8 cellular contexts compared by ENCODE assay signal in the genomic region with DNA sequence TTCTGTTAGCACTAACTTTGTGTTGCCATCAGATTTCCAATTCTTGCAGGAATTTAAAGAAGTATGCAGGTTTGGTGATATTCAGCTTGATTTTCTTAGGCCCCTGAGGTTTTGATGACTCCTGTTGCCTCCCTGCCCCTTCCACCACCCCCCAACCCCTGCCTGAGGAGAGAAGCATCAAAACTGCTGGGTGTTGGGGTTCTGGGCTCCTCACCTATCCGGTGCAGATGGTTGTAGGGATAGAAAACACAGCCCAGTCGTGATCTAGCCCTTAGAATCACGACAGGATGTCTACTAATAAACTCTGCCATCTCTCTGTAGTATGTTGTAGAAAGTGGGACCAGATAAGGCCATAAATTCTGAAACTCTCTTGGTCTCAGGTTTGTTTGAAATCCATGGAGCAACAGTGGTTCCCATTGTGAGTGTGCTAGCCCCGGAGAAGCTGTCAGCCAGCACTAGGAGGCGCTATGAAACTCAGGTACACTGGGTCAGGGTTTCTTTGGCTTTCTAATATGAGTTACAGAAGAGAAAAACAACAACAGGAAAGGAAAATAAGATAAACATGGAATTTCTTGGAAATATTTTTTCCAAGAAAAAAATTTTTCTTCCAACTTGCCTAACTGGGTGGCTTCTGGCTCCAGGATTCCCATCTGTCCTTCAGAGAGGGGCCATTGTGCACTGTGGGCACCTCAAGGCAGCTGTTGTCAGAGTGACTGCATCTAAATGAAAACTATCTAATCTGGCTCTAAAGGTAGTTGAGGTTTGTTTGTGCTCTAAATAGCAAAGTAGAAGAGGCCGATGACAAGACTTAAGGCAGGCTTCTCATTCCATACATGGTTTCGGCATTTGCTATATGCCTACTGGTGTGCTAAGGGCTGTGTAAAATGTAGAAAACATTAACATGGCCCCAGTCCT. TPM values are rescaled to one million over a fixed set of nuclear protein-coding genes. Genes with fewer than 3 reads are reported as not detected.
DNase-seq lines count a peak whose midpoint lies in the region; ATAC-seq and TF ChIP-seq lines count a peak whose summit lies in the region.

No MANE protein-coding gene starts in this region.

- H3K4me1 ChIP-seq in gastroesophageal sphincter, result peaks cover 0 to 3% (median 0%) of the 10 kb centered on the region in 3 donors
- peaks cover 0 to 17% (median 4%) of the 10 kb centered on the region in 4 donors for H3K4me1 ChIP-seq in stomach

- TF ChIP-seq EP300 in gastroesophageal sphincter (IDR thresholded peaks at IDR 0.05), result no peak
- no peak for TF ChIP-seq EP300 in stomach (IDR thresholded peaks at IDR 0.05)

- ATAC-seq in gastroesophageal sphincter (no peak), GM18519 (IDR thresholded peaks at IDR 0.05; ENCODE audit: low FRiP score, unreplicated experiment) (no peak)

- TF ChIP-seq CTCF in gastroesophageal sphincter (IDR thresholded peaks at IDR 0.05), result peak in 3 of 4 experiments; percentile 14 to 44 (median 22)
- peak in 2 of 7 experiments; percentile 30 to 36 for TF ChIP-seq CTCF in stomach (IDR thresholded peaks at IDR 0.05)

- H3K27ac ChIP-seq in gastroesophageal sphincter, result peak overlapping the region in 2 of 4 donors; percentile 33 to 42
- H3K27ac ChIP-seq in stomach, result peak overlapping the region in 3 of 5 donors; percentile 20 to 29 (median 22)

- H3K9me3 ChIP-seq in gastroesophageal sphincter (no peaks in the 10 kb centered on the region), stomach (no peaks in the 10 kb centered on the region)

- intact Hi-C loops in stomach (cut with DNase I; ENCODE audit: low total_unique reads), result no loop called here

- peak; percentile 45 for DNase-seq in activated CD4-positive, alpha-beta T cell treated with anti-CD3 and anti-CD28 coated beads for 48 hours
- DNase-seq in activated CD4-positive, alpha-beta T cell treated with anti-CD3 and anti-CD28 coated beads for 4 hours, result no peak
- DNase-seq in RPMI7951 (ENCODE audit: low read depth) (peak; percentile 32), stomach (no peak), DMS79 treated with DMSO at 0.1 percent for 48 hours (lab: John Stamatoyannopoulos, UW) (no peak), NOMO-1 treated with dmso at 0.1 percent for 144 hours (lab: John Stamatoyannopoulos, UW; ENCODE audit: unreplicated experiment) (no peak)

- H3K4me3 ChIP-seq in gastroesophageal sphincter (no peak overlapping the region), stomach (no peak overlapping the region)

- 60 to 65% methylated on average over 5 to 7 of the region's 7 CpGs for WGBS in gastroesophageal sphincter (ENCODE audit: low coverage in 1 of 2), 2 donors
- 60 to 71% (median 69%) methylated on average over 7 of the region's 7 CpGs for WGBS in stomach, 5 donors

- H3K27me3 ChIP-seq in gastroesophageal sphincter (no peaks in the 10 kb centered on the region), stomach (no peaks in the 10 kb centered on the region)

- TF ChIP-seq POLR2A in gastroesophageal sphincter (IDR thresholded peaks at IDR 0.05), result no peak
- no peak for TF ChIP-seq POLR2A in stomach (IDR thresholded peaks at IDR 0.05)

- H3K36me3 ChIP-seq in gastroesophageal sphincter (peaks cover 22 to 98% of the 10 kb centered on the region in 2 donors), stomach (peaks cover 31 to 99% (median 99%) of the 10 kb centered on the region in 4 donors)

RNA-seq across cellular contexts. Expression of a gene that starts 8.7 kb away (rescaled TPM):
- total RNA-seq in RPMI7951 (2014; rRNA removed; shearing (Covaris generic)), result 404 and 461 TPM in 2 replicates
- 100 to 1,000 TPM; 290 to 425 (median 324) TPM for total RNA-seq in gastroesophageal sphincter
- 100 to 1,000 TPM in 3 of 5 donors, 10 to 100 TPM in 2; 72.4 to 350 (median 168) TPM for total RNA-seq in stomach
- polyA plus RNA-seq in stomach, result 100 to 1,000 TPM; 369 to 411 (median 382) TPM

Comparison
In these comparisons a context has a peak if more than half of its experiments do, and no peak if none do; other contexts are left out.
1. DNase-seq: peak in activated CD4-positive, alpha-beta T cell treated with anti-CD3 and anti-CD28 coated beads for 48 hours (single experiment) and RPMI7951 (single experiment); none in activated CD4-positive, alpha-beta T cell treated with anti-CD3 and anti-CD28 coated beads for 4 hours (0 of 2), stomach (single experiment), DMS79 treated with DMSO at 0.1 percent for 48 hours (single experiment) and NOMO-1 treated with dmso at 0.1 percent for 144 hours (single experiment).